ENCODE assay signal across 2 cellular contexts in genomic region chr3:47874913-47875312, GRCh38.
TF ChIP-seq lines count a peak whose summit lies in the region.

No MANE protein-coding gene starts in this region.

TF ChIP-seq in GM23338, 12 proteins besides CTCF, POLR2A, EP300 and RAD21:
- TF ChIP-seq JUNB (IDR thresholded peaks at IDR 0.05; ENCODE audit: unreplicated experiment) (no peak), POLR2AphosphoS5 (IDR thresholded peaks at IDR 0.05; ENCODE audit: low read depth) (no peak), EZH2phosphoT487 (IDR thresholded peaks at IDR 0.05; ENCODE audit: unreplicated experiment) (no peak), STAT1 (IDR thresholded peaks at IDR 0.05; ENCODE audit: unreplicated experiment) (no peak), NANOG (IDR thresholded peaks at IDR 0.05; ENCODE audit: borderline replicate concordance) (no peak), EZH2 (IDR thresholded peaks at IDR 0.05; ENCODE audit: low read depth, unreplicated experiment) (no peak), ZNF114 (CRISPR knock-in tag; IDR thresholded peaks at IDR 0.05) (no peak), REST (IDR thresholded peaks at IDR 0.05; ENCODE audit: unreplicated experiment) (no peak), CREB1 (CRISPR knock-in tag; IDR thresholded peaks at IDR 0.05; ENCODE audit: low read depth) (no peak), ZNF331 (CRISPR knock-in tag; IDR thresholded peaks at IDR 0.05; ENCODE audit: low read depth) (no peak)
- TF ChIP-seq, protein P1, sequence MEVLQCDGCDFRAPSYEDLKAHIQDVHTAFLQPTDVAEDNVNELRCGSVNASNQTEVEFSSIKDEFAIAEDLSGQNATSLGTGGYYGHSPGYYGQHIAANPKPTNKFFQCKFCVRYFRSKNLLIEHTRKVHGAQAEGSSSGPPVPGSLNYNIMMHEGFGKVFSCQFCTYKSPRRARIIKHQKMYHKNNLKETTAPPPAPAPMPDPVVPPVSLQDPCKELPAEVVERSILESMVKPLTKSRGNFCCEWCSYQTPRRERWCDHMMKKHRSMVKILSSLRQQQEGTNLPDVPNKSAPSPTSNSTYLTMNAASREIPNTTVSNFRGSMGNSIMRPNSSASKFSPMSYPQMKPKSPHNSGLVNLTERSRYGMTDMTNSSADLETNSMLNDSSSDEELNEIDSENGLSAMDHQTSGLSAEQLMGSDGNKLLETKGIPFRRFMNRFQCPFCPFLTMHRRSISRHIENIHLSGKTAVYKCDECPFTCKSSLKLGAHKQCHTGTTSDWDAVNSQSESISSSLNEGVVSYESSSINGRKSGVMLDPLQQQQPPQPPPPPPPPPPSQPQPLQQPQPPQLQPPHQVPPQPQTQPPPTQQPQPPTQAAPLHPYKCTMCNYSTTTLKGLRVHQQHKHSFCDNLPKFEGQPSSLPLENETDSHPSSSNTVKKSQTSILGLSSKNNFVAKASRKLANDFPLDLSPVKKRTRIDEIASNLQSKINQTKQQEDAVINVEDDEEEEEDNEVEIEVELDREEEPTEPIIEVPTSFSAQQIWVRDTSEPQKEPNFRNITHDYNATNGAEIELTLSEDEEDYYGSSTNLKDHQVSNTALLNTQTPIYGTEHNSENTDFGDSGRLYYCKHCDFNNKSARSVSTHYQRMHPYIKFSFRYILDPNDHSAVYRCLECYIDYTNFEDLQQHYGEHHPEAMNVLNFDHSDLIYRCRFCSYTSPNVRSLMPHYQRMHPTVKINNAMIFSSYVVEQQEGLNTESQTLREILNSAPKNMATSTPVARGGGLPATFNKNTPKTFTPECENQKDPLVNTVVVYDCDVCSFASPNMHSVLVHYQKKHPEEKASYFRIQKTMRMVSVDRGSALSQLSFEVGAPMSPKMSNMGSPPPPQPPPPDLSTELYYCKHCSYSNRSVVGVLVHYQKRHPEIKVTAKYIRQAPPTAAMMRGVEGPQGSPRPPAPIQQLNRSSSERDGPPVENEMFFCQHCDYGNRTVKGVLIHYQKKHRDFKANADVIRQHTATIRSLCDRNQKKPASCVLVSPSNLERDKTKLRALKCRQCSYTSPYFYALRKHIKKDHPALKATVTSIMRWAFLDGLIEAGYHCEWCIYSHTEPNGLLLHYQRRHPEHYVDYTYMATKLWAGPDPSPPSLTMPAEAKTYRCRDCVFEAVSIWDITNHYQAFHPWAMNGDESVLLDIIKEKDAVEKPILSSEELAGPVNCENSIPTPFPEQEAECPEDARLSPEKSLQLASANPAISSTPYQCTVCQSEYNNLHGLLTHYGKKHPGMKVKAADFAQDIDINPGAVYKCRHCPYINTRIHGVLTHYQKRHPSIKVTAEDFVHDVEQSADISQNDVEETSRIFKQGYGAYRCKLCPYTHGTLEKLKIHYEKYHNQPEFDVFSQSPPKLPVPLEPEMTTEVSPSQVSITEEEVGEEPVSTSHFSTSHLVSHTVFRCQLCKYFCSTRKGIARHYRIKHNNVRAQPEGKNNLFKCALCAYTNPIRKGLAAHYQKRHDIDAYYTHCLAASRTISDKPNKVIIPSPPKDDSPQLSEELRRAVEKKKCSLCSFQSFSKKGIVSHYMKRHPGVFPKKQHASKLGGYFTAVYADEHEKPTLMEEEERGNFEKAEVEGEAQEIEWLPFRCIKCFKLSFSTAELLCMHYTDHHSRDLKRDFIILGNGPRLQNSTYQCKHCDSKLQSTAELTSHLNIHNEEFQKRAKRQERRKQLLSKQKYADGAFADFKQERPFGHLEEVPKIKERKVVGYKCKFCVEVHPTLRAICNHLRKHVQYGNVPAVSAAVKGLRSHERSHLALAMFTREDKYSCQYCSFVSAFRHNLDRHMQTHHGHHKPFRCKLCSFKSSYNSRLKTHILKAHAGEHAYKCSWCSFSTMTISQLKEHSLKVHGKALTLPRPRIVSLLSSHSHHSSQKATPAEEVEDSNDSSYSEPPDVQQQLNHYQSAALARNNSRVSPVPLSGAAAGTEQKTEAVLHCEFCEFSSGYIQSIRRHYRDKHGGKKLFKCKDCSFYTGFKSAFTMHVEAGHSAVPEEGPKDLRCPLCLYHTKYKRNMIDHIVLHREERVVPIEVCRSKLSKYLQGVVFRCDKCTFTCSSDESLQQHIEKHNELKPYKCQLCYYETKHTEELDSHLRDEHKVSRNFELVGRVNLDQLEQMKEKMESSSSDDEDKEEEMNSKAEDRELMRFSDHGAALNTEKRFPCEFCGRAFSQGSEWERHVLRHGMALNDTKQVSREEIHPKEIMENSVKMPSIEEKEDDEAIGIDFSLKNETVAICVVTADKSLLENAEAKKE (CRISPR knock-in tag; IDR thresholded peaks at IDR 0.05), result no peak
- TF ChIP-seq, protein P2, sequence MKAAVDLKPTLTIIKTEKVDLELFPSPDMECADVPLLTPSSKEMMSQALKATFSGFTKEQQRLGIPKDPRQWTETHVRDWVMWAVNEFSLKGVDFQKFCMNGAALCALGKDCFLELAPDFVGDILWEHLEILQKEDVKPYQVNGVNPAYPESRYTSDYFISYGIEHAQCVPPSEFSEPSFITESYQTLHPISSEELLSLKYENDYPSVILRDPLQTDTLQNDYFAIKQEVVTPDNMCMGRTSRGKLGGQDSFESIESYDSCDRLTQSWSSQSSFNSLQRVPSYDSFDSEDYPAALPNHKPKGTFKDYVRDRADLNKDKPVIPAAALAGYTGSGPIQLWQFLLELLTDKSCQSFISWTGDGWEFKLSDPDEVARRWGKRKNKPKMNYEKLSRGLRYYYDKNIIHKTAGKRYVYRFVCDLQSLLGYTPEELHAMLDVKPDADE (IDR thresholded peaks at IDR 0.05), result no peak

TF ChIP-seq in IMR-90, 13 proteins besides CTCF, POLR2A, EP300 and RAD21:
- TF ChIP-seq SMC3 (IDR thresholded peaks at IDR 0.05; ENCODE audit: low read depth, low read length) (no peak), CHD1 (IDR thresholded peaks at IDR 0.05; ENCODE audit: low read depth, low read length) (no peak), MAFK (IDR thresholded peaks at IDR 0.05; ENCODE audit: low read depth, low read length) (no peak), MXI1 (IDR thresholded peaks at IDR 0.05; ENCODE audit: borderline replicate concordance, low read depth, low read length) (no peak), CEBPB (IDR thresholded peaks at IDR 0.05; ENCODE audit: low read depth, low read length) (no peak), RCOR1 (IDR thresholded peaks at IDR 0.05; ENCODE audit: insufficient replicate concordance, low read length) (no peak), MAZ (IDR thresholded peaks at IDR 0.05; ENCODE audit: borderline replicate concordance, low read depth, low read length) (no peak), BHLHE40 (IDR thresholded peaks at IDR 0.05; ENCODE audit: low read depth, low read length) (no peak), RFX5 (IDR thresholded peaks at IDR 0.05; ENCODE audit: low read depth, low read length) (no peak)
- TF ChIP-seq, protein P3, sequence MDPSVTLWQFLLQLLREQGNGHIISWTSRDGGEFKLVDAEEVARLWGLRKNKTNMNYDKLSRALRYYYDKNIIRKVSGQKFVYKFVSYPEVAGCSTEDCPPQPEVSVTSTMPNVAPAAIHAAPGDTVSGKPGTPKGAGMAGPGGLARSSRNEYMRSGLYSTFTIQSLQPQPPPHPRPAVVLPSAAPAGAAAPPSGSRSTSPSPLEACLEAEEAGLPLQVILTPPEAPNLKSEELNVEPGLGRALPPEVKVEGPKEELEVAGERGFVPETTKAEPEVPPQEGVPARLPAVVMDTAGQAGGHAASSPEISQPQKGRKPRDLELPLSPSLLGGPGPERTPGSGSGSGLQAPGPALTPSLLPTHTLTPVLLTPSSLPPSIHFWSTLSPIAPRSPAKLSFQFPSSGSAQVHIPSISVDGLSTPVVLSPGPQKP (IDR thresholded peaks at IDR 0.05; ENCODE audit: borderline replicate concordance, low read depth, low read length), result no peak
- TF ChIP-seq, protein P4, sequence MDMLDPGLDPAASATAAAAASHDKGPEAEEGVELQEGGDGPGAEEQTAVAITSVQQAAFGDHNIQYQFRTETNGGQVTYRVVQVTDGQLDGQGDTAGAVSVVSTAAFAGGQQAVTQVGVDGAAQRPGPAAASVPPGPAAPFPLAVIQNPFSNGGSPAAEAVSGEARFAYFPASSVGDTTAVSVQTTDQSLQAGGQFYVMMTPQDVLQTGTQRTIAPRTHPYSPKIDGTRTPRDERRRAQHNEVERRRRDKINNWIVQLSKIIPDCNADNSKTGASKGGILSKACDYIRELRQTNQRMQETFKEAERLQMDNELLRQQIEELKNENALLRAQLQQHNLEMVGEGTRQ (IDR thresholded peaks at IDR 0.05; ENCODE audit: low read depth, low read length), result no peak
